Comparison of ENCODE assay signal across 28 cellular contexts in the genomic region with DNA sequence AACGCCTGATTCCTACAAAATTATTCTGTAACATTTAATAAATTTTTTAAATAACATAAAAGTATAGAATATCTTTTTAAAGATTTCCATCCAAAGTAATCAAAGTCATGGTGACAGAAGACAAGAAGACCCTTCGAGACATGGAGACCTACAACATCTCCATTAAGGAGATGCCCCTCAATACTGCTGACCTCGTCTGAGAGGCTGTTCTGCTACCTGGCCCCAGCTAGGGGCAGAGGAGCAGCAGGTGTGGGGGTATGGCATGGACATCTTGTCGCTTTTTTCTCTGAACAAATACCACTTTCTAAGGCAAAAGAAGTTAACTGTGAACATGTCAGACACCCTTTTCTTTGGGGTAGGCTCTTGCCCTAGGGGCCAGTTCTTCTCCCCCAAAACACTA.
"Had no signal": no experiment of that assay in that cellular context is flagged by ENCODE, and none has a peak within 500 bp of the region (broad histone marks: within the 10 kb centered on the region; RNA-seq: fewer than 3 reads in every experiment).

No MANE protein-coding gene starts in this region.

- H3K36me3 ChIP-seq: neural progenitor cell, ovary, uterus had no signal

- H3K27me3 ChIP-seq: neural progenitor cell, ovary, sigmoid colon, suprapubic skin, testis, tibial artery, transverse colon, upper lobe of right lung, uterus had no signal

- H3K9ac ChIP-seq: neural progenitor cell, parathyroid adenoma had no signal

- H3K9me3 Mint-ChIP-seq: naive B cell; nephron; neural progenitor cell; stimulated activated effector memory CD8-positive, alpha-beta T cell treated with anti-CD3 and anti-CD28 coated beads, Interleukin-12 subunit alpha, Interleukin-12 subunit beta, amount 100 ng/mL, for 72 hours; type B pancreatic cell had no signal

- ATAC-seq: naive thymus-derived CD8-positive, alpha-beta T cell; psoas muscle; right cardiac atrium; stimulated activated effector memory CD8-positive, alpha-beta T cell treated with anti-CD3 and anti-CD28 coated beads, Interleukin-12 subunit alpha, Interleukin-12 subunit beta, amount 100 ng/mL, for 72 hours; stimulated activated naive CD8-positive, alpha-beta T cell treated with anti-CD3 and anti-CD28 coated beads, Interleukin-15, amount 100 ng/mL, for 72 hours; stimulated activated naive CD8-positive, alpha-beta T cell treated with anti-CD3 and anti-CD28 coated beads, Interleukin-15, Interleukin-2, amounts not matched to agents 100 U/mL and 50 U/mL, for 24 hours; upper lobe of right lung had no signal

- DNase-seq: naive B cell; naive thymus-derived CD8-positive, alpha-beta T cell; occipital lobe; ovary; psoas muscle; right cardiac atrium; sigmoid colon; small intestine; stimulated activated CD4-positive, alpha-beta T cell treated with anti-CD3 and anti-CD28 coated beads, Interleukin-15, amount 100 ng/mL, for 24 hours; stimulated activated CD4-positive, alpha-beta T cell treated with anti-CD3 and anti-CD28 coated beads, Interleukin-2, amount 100 ng/mL, for 24 hours; stimulated activated CD4-positive, alpha-beta T cell treated with anti-CD3 and anti-CD28 coated beads, Interleukin-2, amount 100 ng/mL, for 48 hours; stimulated activated CD4-positive, alpha-beta T cell treated with anti-CD3 and anti-CD28 coated beads, Interleukin-4, amount 100 ng/mL, for 24 hours; stimulated activated naive CD4-positive, alpha-beta T cell; stimulated activated naive CD8-positive, alpha-beta T cell treated with anti-CD3 and anti-CD28 coated beads, Interleukin-15, amount 100 ng/mL, for 72 hours; stimulated activated naive CD8-positive, alpha-beta T cell treated with anti-CD3 and anti-CD28 coated beads, Interleukin-15, Interleukin-2, amounts not matched to agents 100 U/mL and 50 U/mL, for 24 hours; substantia nigra; testis; tibial artery; transverse colon; upper lobe of right lung; uterus had no signal

- H3K4me3 ChIP-seq: neural progenitor cell, ovary, psoas muscle, sigmoid colon, suprapubic skin, testis, tibial artery, transverse colon, upper lobe of right lung, uterus had no signal

- H3K27ac Mint-ChIP-seq: neural progenitor cell; progenitor cell of endocrine pancreas; stimulated activated naive CD8-positive, alpha-beta T cell treated with anti-CD3 and anti-CD28 coated beads, Interleukin-15, amount 100 ng/mL, for 72 hours; type B pancreatic cell had no signal

- H3K4me1 ChIP-seq: parathyroid adenoma, psoas muscle, sigmoid colon, suprapubic skin, testis, tibial artery, transverse colon, upper lobe of right lung, uterus had no signal

- H3K4me3 Mint-ChIP-seq: naive B cell; naive thymus-derived CD8-positive, alpha-beta T cell; nephron; neural progenitor cell; stimulated activated effector memory CD8-positive, alpha-beta T cell treated with anti-CD3 and anti-CD28 coated beads, Interleukin-12 subunit alpha, Interleukin-12 subunit beta, amount 100 ng/mL, for 72 hours; stimulated activated naive CD8-positive, alpha-beta T cell treated with anti-CD3 and anti-CD28 coated beads, Interleukin-15, amount 100 ng/mL, for 72 hours; type B pancreatic cell had no signal

- H3K27me3 Mint-ChIP-seq: naive B cell; naive thymus-derived CD8-positive, alpha-beta T cell; progenitor cell of endocrine pancreas; stimulated activated naive CD8-positive, alpha-beta T cell treated with anti-CD3 and anti-CD28 coated beads, Interleukin-15, amount 100 ng/mL, for 72 hours; type B pancreatic cell had no signal

- H3K9me3 ChIP-seq: ovary, psoas muscle, sigmoid colon, suprapubic skin, testis, tibial artery, transverse colon, upper lobe of right lung, uterus had no signal

- H3K27ac ChIP-seq: neural progenitor cell, ovary, parathyroid adenoma, psoas muscle, sigmoid colon, suprapubic skin, testis, tibial artery, transverse colon, upper lobe of right lung, uterus had no signal
